Comparison of ENCODE assay signal across 22 cellular contexts in genomic region chr10:87066865-87067264, GRCh38. TPM values are rescaled to one million over a fixed set of nuclear protein-coding genes. Genes with fewer than 3 reads are reported as not detected.
DNase-seq lines count a peak whose midpoint lies in the region; ATAC-seq, FAIRE-seq and TF ChIP-seq lines count a peak whose summit lies in the region.
"Had no signal": no experiment of that assay in that cellular context is flagged by ENCODE, and none has a peak within 500 bp of the region (broad histone marks: within the 10 kb centered on the region; RNA-seq: fewer than 3 reads in every experiment).

No MANE protein-coding gene starts in this region.

- H3K27ac Mint-ChIP-seq in activated CD4-positive, alpha-beta T cell treated with anti-CD3 and anti-CD28 coated beads for 36 hours = peak overlapping the region; percentile 7
- no peak overlapping the region for H3K27ac Mint-ChIP-seq in activated CD4-positive, alpha-beta T cell treated with anti-CD3 and anti-CD28 coated beads, Interleukin-2, amount 10 ng/mL, durations not matched to agents 24 days and 14 days
- peak overlapping the region; percentile 29 to 80 for H3K27ac Mint-ChIP-seq in stimulated activated naive CD8-positive, alpha-beta T cell treated with anti-CD3 and anti-CD28 coated beads, Interleukin-15, amount 100 ng/mL, for 72 hours

- ATAC-seq in activated CD4-positive, alpha-beta T cell treated with anti-CD3 and anti-CD28 coated beads for 36 hours = no peak
- ATAC-seq in stimulated activated naive CD8-positive, alpha-beta T cell treated with anti-CD3 and anti-CD28 coated beads, Interleukin-15, amount 100 ng/mL, for 72 hours = no peak
- ATAC-seq in stimulated activated naive CD8-positive, alpha-beta T cell treated with anti-CD3 and anti-CD28 coated beads, Interleukin-15, Interleukin-2, amounts not matched to agents 100 U/mL and 50 U/mL, for 24 hours = no peak
- peak; percentile 18 for ATAC-seq in HepG2
- ATAC-seq: Right ventricle myocardium inferior had no signal

- peaks cover 42% of the 10 kb centered on the region for H3K36me3 Mint-ChIP-seq in activated CD4-positive, alpha-beta T cell treated with anti-CD3 and anti-CD28 coated beads for 36 hours (ENCODE audit: low read depth)
- H3K36me3 Mint-ChIP-seq in activated CD4-positive, alpha-beta T cell treated with anti-CD3 and anti-CD28 coated beads, Interleukin-2, amount 10 ng/mL, durations not matched to agents 24 days and 14 days (ENCODE audit: low read depth) = peaks cover 61% of the 10 kb centered on the region

- no peaks in the 10 kb centered on the region for H3K9me3 Mint-ChIP-seq in activated CD4-positive, alpha-beta T cell treated with anti-CD3 and anti-CD28 coated beads for 36 hours (ENCODE audit: low read depth)
- no peaks in the 10 kb centered on the region for H3K9me3 Mint-ChIP-seq in activated CD4-positive, alpha-beta T cell treated with anti-CD3 and anti-CD28 coated beads, Interleukin-2, amount 10 ng/mL, durations not matched to agents 24 days and 14 days
- H3K9me3 Mint-ChIP-seq in stimulated activated naive CD8-positive, alpha-beta T cell treated with anti-CD3 and anti-CD28 coated beads, Interleukin-15, amount 100 ng/mL, for 72 hours = no peaks in the 10 kb centered on the region

- TF ChIP-seq CTCF in HepG2 (CRISPR knock-in tag; IDR thresholded peaks at IDR 0.05) = no peak

- FAIRE-seq in HepG2 (lab: Jason Lieb, UNC) = no peak

- no peak overlapping the region for H3K9ac ChIP-seq in HepG2 (ENCODE audit: insufficient read depth, low read depth, low read length)

- POLR2A ChIA-PET in activated CD4-positive, alpha-beta T cell treated with anti-CD3 and anti-CD28 coated beads for 36 hours (lab: Charles Lee) = no interaction called here
- POLR2A ChIA-PET in HepG2 (lab: Yijun Ruan, JAX) = interaction anchor here (1.6 kb wide), 1 partner anchor 26 kb away, joined by 3 read pairs; no protein-coding TSS in a partner anchor

- no peak overlapping the region for H3K4me2 ChIP-seq in HepG2 (ENCODE audit: low read depth, low read length)

- no TSS peak for BruUV-seq in HepG2 (replicated peaks; lab: Mats Ljungman, UMichigan)

- peaks cover 10% of the 10 kb centered on the region; the same call in 1 of the 2 replicates for H4K20me1 ChIP-seq in HepG2 (ENCODE audit: insufficient read depth, low read length)

- H3K27ac ChIP-seq in HepG2 (ENCODE audit: extremely low read length, insufficient read depth, low read length) = peak overlapping the region; percentile 47
- H3K27ac ChIP-seq: C4-2B, SJSA1 had no signal

- DNase-seq in activated CD4-positive, alpha-beta T cell treated with anti-CD3 and anti-CD28 coated beads for 36 hours = no peak
- DNase-seq in activated CD4-positive, alpha-beta T cell treated with anti-CD3 and anti-CD28 coated beads, Interleukin-2, amount 10 ng/mL, durations not matched to agents 24 days and 14 days = no peak
- DNase-seq in stimulated activated naive CD8-positive, alpha-beta T cell treated with anti-CD3 and anti-CD28 coated beads, Interleukin-15, amount 100 ng/mL, for 72 hours = no peak
- DNase-seq in stimulated activated naive CD8-positive, alpha-beta T cell treated with anti-CD3 and anti-CD28 coated beads, Interleukin-15, Interleukin-2, amounts not matched to agents 100 U/mL and 50 U/mL, for 24 hours = no peak
- no peak for DNase-seq in HepG2 (ENCODE audit: low spot score)
- no peak for DNase-seq in GM19238 (ENCODE audit: insufficient read length, low spot score)
- no peak for DNase-seq in T-helper 1 cell
- no peak for DNase-seq in NOMO-1 treated with DMSO at 0.1 percent for 48 hours (lab: John Stamatoyannopoulos, UW; ENCODE audit: unreplicated experiment)
- DNase-seq: 8988T, EL, GF-D8, Kasumi-1, MG63, NCI-H1048, NCI-H1417 treated with DMSO at 0.1 percent for 48 hours, NCI-H187, NCI-H446 treated with DMSO at 0.1 percent for 48 hours, NCI-H526 treated with DMSO at 0.1 percent for 48 hours had no signal

- H3K4me1 ChIP-seq in HepG2 (ENCODE audit: insufficient read depth, low read length) = peaks cover 44% of the 10 kb centered on the region
- H3K4me1 ChIP-seq: SJSA1 had no signal

- in situ Hi-C loops in HepG2 (cut with HindIII; ENCODE audit: extremely low pct_ligation_motif_present, low pct_unique_long_range_greater_than_20kb) = no loop called here

- no peak overlapping the region for H2AFZ ChIP-seq in HepG2 (ENCODE audit: low read length)

- H3K36me3 ChIP-seq in HepG2 (replicated peaks in 1 of 2; ENCODE audit: control insufficient read depth in 1 of 2, insufficient read depth in 2 of 2, low read length in 2 of 2) = peaks cover 18 to 84% of the 10 kb centered on the region in 2 experiments

- no peaks in the 10 kb centered on the region for H3K27me3 ChIP-seq in HepG2 (ENCODE audit: control insufficient read depth in 1 of 2, insufficient read depth in 2 of 2, low read length in 2 of 2)
- H3K27me3 ChIP-seq: MG63, SJSA1 had no signal

- CTCF ChIA-PET in activated CD4-positive, alpha-beta T cell treated with anti-CD3 and anti-CD28 coated beads for 36 hours (lab: Charles Lee) = no interaction called here
- CTCF ChIA-PET in HepG2 (lab: Yijun Ruan, JAX; ENCODE audit: low intra/inter-chr PET ratio, low total read pairs) = no interaction called here

- no peak overlapping the region for H3K4me3 Mint-ChIP-seq in activated CD4-positive, alpha-beta T cell treated with anti-CD3 and anti-CD28 coated beads for 36 hours
- no peak overlapping the region for H3K4me3 Mint-ChIP-seq in activated CD4-positive, alpha-beta T cell treated with anti-CD3 and anti-CD28 coated beads, Interleukin-2, amount 10 ng/mL, durations not matched to agents 24 days and 14 days
- H3K4me3 Mint-ChIP-seq in stimulated activated naive CD8-positive, alpha-beta T cell treated with anti-CD3 and anti-CD28 coated beads, Interleukin-15, amount 100 ng/mL, for 72 hours = no peak overlapping the region

- 100% methylated on average over 1 of the region's 1 CpG for WGBS in HepG2 (ENCODE audit: low lambda C conversion rate)

- no peak for TF ChIP-seq POLR2A in HepG2 (IDR thresholded peaks at IDR 0.05; ENCODE audit: insufficient read depth in 1 of 2, low read depth in 2 of 2, low read length in 2 of 2)

- no peaks in the 10 kb centered on the region for H3K9me3 ChIP-seq in HepG2 (ENCODE audit: low read length)
- H3K9me3 ChIP-seq: MG63, SJSA1 had no signal

- H3K79me2 ChIP-seq in HepG2 (ENCODE audit: insufficient read depth, low read length) = peaks cover 6% of the 10 kb centered on the region

- H3K4me1 Mint-ChIP-seq in activated CD4-positive, alpha-beta T cell treated with anti-CD3 and anti-CD28 coated beads for 36 hours = no peaks in the 10 kb centered on the region
- no peaks in the 10 kb centered on the region for H3K4me1 Mint-ChIP-seq in activated CD4-positive, alpha-beta T cell treated with anti-CD3 and anti-CD28 coated beads, Interleukin-2, amount 10 ng/mL, durations not matched to agents 24 days and 14 days
- no peaks in the 10 kb centered on the region for H3K4me1 Mint-ChIP-seq in stimulated activated naive CD8-positive, alpha-beta T cell treated with anti-CD3 and anti-CD28 coated beads, Interleukin-15, amount 100 ng/mL, for 72 hours

- TF ChIP-seq RAD21 in HepG2 (CRISPR knock-in tag; IDR thresholded peaks at IDR 0.05) = no peak

- H3K4me3 ChIP-seq in HepG2 (replicated peaks in 1 of 3; ENCODE audit: insufficient read depth in 1 of 3, low read depth in 2 of 3, low read length in 3 of 3) = no peak overlapping the region
- H3K4me3 ChIP-seq: MG63, SJSA1 had no signal

- intact Hi-C loops in activated CD4-positive, alpha-beta T cell treated with anti-CD3 and anti-CD28 coated beads for 36 hours (cut with DNase I, micrococcal nuclease) = no loop called here
- intact Hi-C loops in activated CD4-positive, alpha-beta T cell treated with anti-CD3 and anti-CD28 coated beads, Interleukin-2, amount 10 ng/mL, durations not matched to agents 24 days and 14 days (cut with micrococcal nuclease) = no loop called here
- intact Hi-C loops in HepG2 (cut with micrococcal nuclease; ENCODE audit: unreplicated experiment) = no loop called here

- TF ChIP-seq EP300 in HepG2 (IDR thresholded peaks at IDR 0.05; ENCODE audit: low read depth in 2 of 2, low read length in 2 of 2) (no peak), HepG2 (CRISPR knock-in tag; IDR thresholded peaks at IDR 0.05; ENCODE audit: borderline replicate concordance) (no peak)

- H3K27me3 Mint-ChIP-seq in activated CD4-positive, alpha-beta T cell treated with anti-CD3 and anti-CD28 coated beads for 36 hours = no peaks in the 10 kb centered on the region
- H3K27me3 Mint-ChIP-seq in activated CD4-positive, alpha-beta T cell treated with anti-CD3 and anti-CD28 coated beads, Interleukin-2, amount 10 ng/mL, durations not matched to agents 24 days and 14 days = no peaks in the 10 kb centered on the region
- H3K27me3 Mint-ChIP-seq in stimulated activated naive CD8-positive, alpha-beta T cell treated with anti-CD3 and anti-CD28 coated beads, Interleukin-15, amount 100 ng/mL, for 72 hours = no peaks in the 10 kb centered on the region

RNA-seq across cellular contexts. Expression of gene GLUD1, which starts 27.8 kb away (rescaled TPM):
- 100 to 1,000 TPM in 1 of 2 experiments, 10 to 100 TPM in 1; 98.4 to 125 TPM for total RNA-seq in activated CD4-positive, alpha-beta T cell treated with anti-CD3 and anti-CD28 coated beads for 36 hours
- 112 and 114 TPM in 2 replicates for total RNA-seq in activated CD4-positive, alpha-beta T cell treated with anti-CD3 and anti-CD28 coated beads, Interleukin-2, amount 10 ng/mL, durations not matched to agents 24 days and 14 days
- 798 and 1,108 TPM in 2 replicates for total RNA-seq in HepG2 (2016; rRNA removed; fragmentation: Illumina TruSeq; extraction: Trizol)
- 64.0 and 73.9 TPM in 2 replicates for total RNA-seq in HepG2 (2016; cell fraction: cytosol; rRNA removed; fragmentation: Illumina TruSeq; extraction: Trizol; ENCODE audit: low read depth)
- 786 and 1,126 TPM in 2 replicates for total RNA-seq in HepG2 (2016; cell fraction: insoluble cytoplasmic fraction; rRNA removed; fragmentation: Illumina TruSeq; extraction: Trizol)
- 188 and 209 TPM in 2 replicates for total RNA-seq in HepG2 (2016; cell fraction: membrane; rRNA removed; fragmentation: Illumina TruSeq; extraction: Trizol)
- 366 and 405 TPM in 2 replicates for total RNA-seq in HepG2 (2016; cell fraction: nucleus; rRNA removed; fragmentation: Illumina TruSeq; extraction: Trizol)
- 286 and 301 TPM in 2 replicates for polyA plus RNA-seq in HepG2 (2011; rRNA removed)
- 188 and 249 TPM in 2 replicates for polyA plus RNA-seq in HepG2 (2011; cell fraction: cytosol; rRNA removed)
- polyA plus RNA-seq in HepG2 (2011; cell fraction: nucleus; rRNA removed) = 143 and 202 TPM in 2 replicates
- 464 and 581 TPM in 2 replicates for polyA plus RNA-seq in HepG2 (2012)
- polyA plus RNA-seq in HepG2 (2016; cell fraction: cytosol; fragmentation: Illumina TruSeq; extraction: Trizol; ENCODE audit: low read depth) = 39.0 and 41.7 TPM in 2 replicates
- polyA plus RNA-seq in HepG2 (2016; cell fraction: insoluble cytoplasmic fraction; fragmentation: Illumina TruSeq; extraction: Trizol; ENCODE audit: low read depth) = 924 and 945 TPM in 2 replicates
- polyA plus RNA-seq in HepG2 (2016; cell fraction: membrane; fragmentation: Illumina TruSeq; extraction: Trizol; ENCODE audit: low read depth) = 110 and 122 TPM in 2 replicates
- polyA plus RNA-seq in HepG2 (2016; cell fraction: nucleus; fragmentation: Illumina TruSeq; extraction: Trizol; ENCODE audit: insufficient read depth, low read depth) = 429 and 441 TPM in 2 replicates
- 55.8 and 268 TPM in 2 replicates for polyA minus RNA-seq in HepG2 (2011; rRNA and poly(A)+ RNA removed; ENCODE audit: low replicate concordance)
- polyA minus RNA-seq in HepG2 (2011; cell fraction: cytosol; rRNA and poly(A)+ RNA removed) = 325 and 361 TPM in 2 replicates
- polyA minus RNA-seq in HepG2 (2011; cell fraction: nucleus; rRNA and poly(A)+ RNA removed) = 171 and 236 TPM in 2 replicates

RNA-seq across cellular contexts. Expression of gene SHLD2, which starts 28.1 kb away (rescaled TPM):
- total RNA-seq in activated CD4-positive, alpha-beta T cell treated with anti-CD3 and anti-CD28 coated beads for 36 hours = 10 to 100 TPM; 29.7 to 29.9 TPM
- total RNA-seq in activated CD4-positive, alpha-beta T cell treated with anti-CD3 and anti-CD28 coated beads, Interleukin-2, amount 10 ng/mL, durations not matched to agents 24 days and 14 days = 38.9 and 42.2 TPM in 2 replicates
- 53.7 and 79.4 TPM in 2 replicates for total RNA-seq in HepG2 (2016; rRNA removed; fragmentation: Illumina TruSeq; extraction: Trizol)
- total RNA-seq in HepG2 (2016; cell fraction: cytosol; rRNA removed; fragmentation: Illumina TruSeq; extraction: Trizol; ENCODE audit: low read depth) = 27.4 and 29.8 TPM in 2 replicates
- total RNA-seq in HepG2 (2016; cell fraction: insoluble cytoplasmic fraction; rRNA removed; fragmentation: Illumina TruSeq; extraction: Trizol) = 54.2 and 78.8 TPM in 2 replicates
- total RNA-seq in HepG2 (2016; cell fraction: membrane; rRNA removed; fragmentation: Illumina TruSeq; extraction: Trizol) = 64.3 and 72.7 TPM in 2 replicates
- 45.4 and 47.2 TPM in 2 replicates for total RNA-seq in HepG2 (2016; cell fraction: nucleus; rRNA removed; fragmentation: Illumina TruSeq; extraction: Trizol)
- polyA plus RNA-seq in HepG2 (2011; rRNA removed) = 22.6 and 25.7 TPM in 2 replicates
- polyA plus RNA-seq in HepG2 (2011; cell fraction: cytosol; rRNA removed) = 9.1 and 15.2 TPM in 2 replicates
- polyA plus RNA-seq in HepG2 (2011; cell fraction: nucleus; rRNA removed) = 11.8 and 16.3 TPM in 2 replicates
- polyA plus RNA-seq in HepG2 (2012) = 32.6 and 35.2 TPM in 2 replicates
- 12.4 and 15.4 TPM in 2 replicates for polyA plus RNA-seq in HepG2 (2016; cell fraction: cytosol; fragmentation: Illumina TruSeq; extraction: Trizol; ENCODE audit: low read depth)
- polyA plus RNA-seq in HepG2 (2016; cell fraction: insoluble cytoplasmic fraction; fragmentation: Illumina TruSeq; extraction: Trizol; ENCODE audit: low read depth) = 46.3 and 51.5 TPM in 2 replicates
- 29.5 and 30.4 TPM in 2 replicates for polyA plus RNA-seq in HepG2 (2016; cell fraction: membrane; fragmentation: Illumina TruSeq; extraction: Trizol; ENCODE audit: low read depth)
- polyA plus RNA-seq in HepG2 (2016; cell fraction: nucleus; fragmentation: Illumina TruSeq; extraction: Trizol; ENCODE audit: insufficient read depth, low read depth) = 45.4 and 46.0 TPM in 2 replicates
- polyA minus RNA-seq in HepG2 (2011; rRNA and poly(A)+ RNA removed; ENCODE audit: low replicate concordance) = 12.5 and 21.0 TPM in 2 replicates
- polyA minus RNA-seq in HepG2 (2011; cell fraction: cytosol; rRNA and poly(A)+ RNA removed) = 22.2 and 26.3 TPM in 2 replicates
- 45.1 and 52.1 TPM in 2 replicates for polyA minus RNA-seq in HepG2 (2011; cell fraction: nucleus; rRNA and poly(A)+ RNA removed)

RNA-seq across cellular contexts. Expression of gene FAM25A, which starts 46.8 kb away (rescaled TPM):
- not detected for total RNA-seq in activated CD4-positive, alpha-beta T cell treated with anti-CD3 and anti-CD28 coated beads for 36 hours
- not detected in 2 replicates for total RNA-seq in activated CD4-positive, alpha-beta T cell treated with anti-CD3 and anti-CD28 coated beads, Interleukin-2, amount 10 ng/mL, durations not matched to agents 24 days and 14 days
- not detected in 2 replicates for total RNA-seq in HepG2 (2016; rRNA removed; fragmentation: Illumina TruSeq; extraction: Trizol)
- not detected in 2 replicates for total RNA-seq in HepG2 (2016; cell fraction: cytosol; rRNA removed; fragmentation: Illumina TruSeq; extraction: Trizol; ENCODE audit: low read depth)
- total RNA-seq in HepG2 (2016; cell fraction: insoluble cytoplasmic fraction; rRNA removed; fragmentation: Illumina TruSeq; extraction: Trizol) = not detected in 2 replicates
- total RNA-seq in HepG2 (2016; cell fraction: membrane; rRNA removed; fragmentation: Illumina TruSeq; extraction: Trizol) = not detected in 2 replicates
- total RNA-seq in HepG2 (2016; cell fraction: nucleus; rRNA removed; fragmentation: Illumina TruSeq; extraction: Trizol) = not detected in 2 replicates
- polyA plus RNA-seq in HepG2 (2011; rRNA removed) = not detected in 2 replicates
- polyA plus RNA-seq in HepG2 (2011; cell fraction: cytosol; rRNA removed) = not detected in 2 replicates
- not detected in 2 replicates for polyA plus RNA-seq in HepG2 (2011; cell fraction: nucleus; rRNA removed)
- polyA plus RNA-seq in HepG2 (2012) = not detected in 2 replicates
- not detected in 2 replicates for polyA plus RNA-seq in HepG2 (2016; cell fraction: cytosol; fragmentation: Illumina TruSeq; extraction: Trizol; ENCODE audit: low read depth)
- polyA plus RNA-seq in HepG2 (2016; cell fraction: insoluble cytoplasmic fraction; fragmentation: Illumina TruSeq; extraction: Trizol; ENCODE audit: low read depth) = not detected in 2 replicates
- polyA plus RNA-seq in HepG2 (2016; cell fraction: membrane; fragmentation: Illumina TruSeq; extraction: Trizol; ENCODE audit: low read depth) = not detected in 2 replicates
- polyA plus RNA-seq in HepG2 (2016; cell fraction: nucleus; fragmentation: Illumina TruSeq; extraction: Trizol; ENCODE audit: insufficient read depth, low read depth) = not detected in 2 replicates
- not detected in 2 replicates for polyA minus RNA-seq in HepG2 (2011; rRNA and poly(A)+ RNA removed; ENCODE audit: low replicate concordance)
- not detected in 2 replicates for polyA minus RNA-seq in HepG2 (2011; cell fraction: cytosol; rRNA and poly(A)+ RNA removed)
- polyA minus RNA-seq in HepG2 (2011; cell fraction: nucleus; rRNA and poly(A)+ RNA removed) = not detected in 2 replicates
- total RNA-seq: H4, Right ventricle myocardium inferior, SJSA1 had no signal
